Comparison of ENCODE assay signal across 16 cellular contexts in the genomic region with DNA sequence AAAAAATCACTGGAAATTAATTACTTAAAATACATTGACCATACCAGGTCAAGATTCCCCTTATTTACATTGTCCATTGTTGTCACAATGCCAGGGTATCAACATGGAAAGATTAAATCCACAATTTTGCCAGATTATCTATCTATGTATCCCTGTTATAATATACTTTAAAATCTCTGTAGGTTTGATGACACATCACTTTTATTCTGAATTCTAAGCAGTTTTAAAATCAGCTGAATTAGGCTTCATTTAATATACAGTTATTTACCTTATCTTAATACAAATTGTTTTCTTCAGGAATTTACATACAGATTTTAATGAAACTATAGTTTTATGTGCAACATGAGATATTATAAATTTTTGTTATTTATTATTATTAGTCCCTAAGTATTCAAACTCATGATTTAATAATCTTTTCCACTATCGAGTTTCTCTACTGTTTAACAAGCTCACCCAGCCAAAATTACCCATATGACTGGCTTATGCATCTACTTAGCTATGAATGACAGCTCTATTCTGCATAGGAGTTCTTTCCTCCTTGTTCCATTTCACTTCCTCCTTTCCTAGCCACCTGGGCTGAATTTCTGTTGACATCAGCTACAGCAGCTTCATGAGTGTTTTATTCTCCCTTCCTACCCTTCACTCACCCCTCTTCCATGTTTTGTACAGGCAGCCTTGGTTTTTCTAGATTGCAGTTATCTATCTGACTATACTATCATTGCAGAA.
DNase-seq lines count a peak whose midpoint lies in the region; ATAC-seq, FAIRE-seq and TF ChIP-seq lines count a peak whose summit lies in the region.
"Had no signal": no experiment of that assay in that cellular context is flagged by ENCODE, and none has a peak within 500 bp of the region (broad histone marks: within the 10 kb centered on the region; RNA-seq: fewer than 3 reads in every experiment).

No MANE protein-coding gene starts in this region.

- 0% methylated on average over 1 of the region's 1 CpG for WGBS in A549 (ENCODE audit: missing lambda C conversion rate)

- no peak overlapping the region for H3K4me3 Mint-ChIP-seq in CD4-positive, alpha-beta T cell
- no peak overlapping the region for H3K4me3 Mint-ChIP-seq in activated T-cell treated with anti-CD3 and anti-CD28 coated beads, Interleukin-2, amount 50 U/mL, for 4 hours
- H3K4me3 Mint-ChIP-seq: H9 had no signal

- H3K4me1 ChIP-seq in A549, result no peaks in the 10 kb centered on the region
- H3K4me1 ChIP-seq: esophagus squamous epithelium, SJCRH30, vagina had no signal

- no peak for TF ChIP-seq RAD21 in A549 (conservative IDR thresholded peaks at IDR 0.05 in 1 of 2, IDR thresholded peaks at IDR 0.05 in 1 of 2)

- POLR2A ChIA-PET in A549 (lab: Yijun Ruan, JAX), result no interaction called here
- POLR2A ChIA-PET in CD4-positive, alpha-beta T cell (lab: Charles Lee), result no interaction called here

- CTCF ChIA-PET in A549 (lab: Yijun Ruan, JAX), result no interaction called here
- CTCF ChIA-PET in CD4-positive, alpha-beta T cell (lab: Charles Lee), result no interaction called here

- TF ChIP-seq POLR2A in A549 (IDR thresholded peaks at IDR 0.05; ENCODE audit: low read length), result no peak

- no peaks in the 10 kb centered on the region for H3K9me3 ChIP-seq in A549
- H3K9me3 ChIP-seq in CD4-positive, alpha-beta T cell (ENCODE audit: control insufficient read depth, low read length), result no peaks in the 10 kb centered on the region
- H3K9me3 ChIP-seq: esophagus squamous epithelium, SJCRH30, vagina had no signal

- DNase-seq in A549 (ENCODE audit: low read depth in 1 of 2, low spot score in 1 of 2) (no peak), activated T-cell treated with anti-CD3 and anti-CD28 coated beads for 4 hours (no peak), NCI-H774 (lab: John Stamatoyannopoulos, UW) (no peak)
- DNase-seq in CD4-positive, alpha-beta T cell, result no peak
- DNase-seq in activated T-cell treated with anti-CD3 and anti-CD28 coated beads, Interleukin-2, amount 50 U/mL, for 4 hours, result no peak
- DNase-seq: activated CD8-positive, alpha-beta memory T cell treated with anti-CD3 and anti-CD28 coated beads, Interleukin-2, amount 50 U/mL, for 4 hours; cortex of kidney; esophagus squamous epithelium; H9; SJCRH30 had no signal

- no peaks in the 10 kb centered on the region for H3K27me3 ChIP-seq in CD4-positive, alpha-beta T cell (ENCODE audit: control insufficient read depth, insufficient read depth, low read length)
- H3K27me3 ChIP-seq: esophagus squamous epithelium, SJCRH30, vagina had no signal

- H3K27ac Mint-ChIP-seq in CD4-positive, alpha-beta T cell, result no peak overlapping the region
- H3K27ac Mint-ChIP-seq: H9 had no signal

- H3K36me3 Mint-ChIP-seq in CD4-positive, alpha-beta T cell (ENCODE audit: low read depth), result no peaks in the 10 kb centered on the region
- no peaks in the 10 kb centered on the region for H3K36me3 Mint-ChIP-seq in activated T-cell treated with anti-CD3 and anti-CD28 coated beads, Interleukin-2, amount 50 U/mL, for 4 hours (ENCODE audit: insufficient read depth)

- H3K4me3 ChIP-seq in A549, result no peak overlapping the region
- H3K4me3 ChIP-seq: esophagus squamous epithelium, lung, SJCRH30, vagina had no signal

- TF ChIP-seq EP300 in A549 (IDR thresholded peaks at IDR 0.05), result no peak

- no peak for ATAC-seq in A549
- peak; percentile 75 for ATAC-seq in GM19025 (IDR thresholded peaks at IDR 0.05; ENCODE audit: low read depth, unreplicated experiment)
- peak; percentile 79 for ATAC-seq in HG02623 (IDR thresholded peaks at IDR 0.05; ENCODE audit: unreplicated experiment)
- ATAC-seq in HG03469 (IDR thresholded peaks at IDR 0.05; ENCODE audit: unreplicated experiment), result peak; percentile 63
- ATAC-seq in CD4-positive, alpha-beta T cell (ENCODE audit: poor library complexity), result no peak
- ATAC-seq in activated T-cell treated with anti-CD3 and anti-CD28 coated beads, Interleukin-2, amount 50 U/mL, for 4 hours, result no peak

- FAIRE-seq in A549 (lab: Jason Lieb, UNC), result no peak

- no peaks in the 10 kb centered on the region for H3K4me1 Mint-ChIP-seq in CD4-positive, alpha-beta T cell (ENCODE audit: low read depth)
- no peaks in the 10 kb centered on the region for H3K4me1 Mint-ChIP-seq in activated T-cell treated with anti-CD3 and anti-CD28 coated beads, Interleukin-2, amount 50 U/mL, for 4 hours (ENCODE audit: low read depth)

- TF ChIP-seq CTCF in A549 (IDR thresholded peaks at IDR 0.05), result no peak
- TF ChIP-seq CTCF in CD4-positive, alpha-beta T cell (IDR thresholded peaks at IDR 0.05), result no peak

- H3K9me3 Mint-ChIP-seq in CD4-positive, alpha-beta T cell, result no peaks in the 10 kb centered on the region
- H3K9me3 Mint-ChIP-seq in activated T-cell treated with anti-CD3 and anti-CD28 coated beads, Interleukin-2, amount 50 U/mL, for 4 hours, result no peaks in the 10 kb centered on the region
- H3K9me3 Mint-ChIP-seq: H9 had no signal

- intact Hi-C loops in CD4-positive, alpha-beta T cell (cut with DNase I, micrococcal nuclease), result no loop called here

- H3K4me2 ChIP-seq in A549, result no peak overlapping the region

- no peak overlapping the region for H3K27ac ChIP-seq in A549
- H3K27ac ChIP-seq in CD4-positive, alpha-beta T cell (ENCODE audit: low read depth, low read length), result no peak overlapping the region
- H3K27ac ChIP-seq: esophagus squamous epithelium, SJCRH30, vagina, VCaP had no signal

- H3K27me3 Mint-ChIP-seq in CD4-positive, alpha-beta T cell, result no peaks in the 10 kb centered on the region
- peaks cover 2% of the 10 kb centered on the region for H3K27me3 Mint-ChIP-seq in activated T-cell treated with anti-CD3 and anti-CD28 coated beads, Interleukin-2, amount 50 U/mL, for 4 hours (ENCODE audit: low read depth)

TF ChIP-seq in A549, 52 proteins besides CTCF, POLR2A, EP300 and RAD21:
- TF ChIP-seq MAFK (IDR thresholded peaks at IDR 0.05; ENCODE audit: partially characterized antibody) (peak; percentile 16), GATA3 (IDR thresholded peaks at IDR 0.05; ENCODE audit: borderline replicate concordance) (no peak), FOSL2 (IDR thresholded peaks at IDR 0.05) (no peak), FOSL2 (CRISPR knock-in tag; IDR thresholded peaks at IDR 0.05) (no peak)

Comparison
In these comparisons a context has a peak if more than half of its experiments do, and no peak if none do; other contexts are left out.
1. ATAC-seq: peak in GM19025 (single experiment), HG02623 (single experiment) and HG03469 (single experiment); none in A549 (0 of 2), CD4-positive, alpha-beta T cell (single experiment) and activated T-cell treated with anti-CD3 and anti-CD28 coated beads, Interleukin-2, amount 50 U/mL, for 4 hours (0 of 2).